Comparison of ENCODE assay signal across 1 cellular context in the genomic region with DNA sequence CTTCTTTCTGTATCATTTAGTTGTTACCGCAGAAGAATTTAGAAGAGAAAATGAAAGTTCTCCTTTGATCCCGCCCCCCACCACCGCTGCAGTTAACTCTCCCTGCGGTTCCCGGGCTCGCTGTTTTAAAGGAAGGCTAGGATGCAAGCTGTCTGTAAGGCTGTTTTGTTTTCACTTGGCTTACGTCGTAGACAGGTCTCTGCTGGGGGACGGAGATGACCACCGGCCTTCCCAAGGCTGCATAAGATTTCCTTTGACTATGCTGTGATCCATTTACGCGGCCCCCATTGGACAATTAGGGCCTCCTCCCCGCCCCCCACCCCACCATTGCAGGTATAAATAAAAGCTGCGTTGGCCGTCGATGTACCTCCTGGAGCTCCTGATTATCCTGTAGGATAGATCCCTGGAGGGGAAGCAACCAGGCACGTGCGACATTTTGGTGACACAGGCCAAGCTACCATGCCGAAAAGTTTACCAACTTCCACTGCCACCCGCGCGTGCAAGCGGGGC.
TF ChIP-seq lines count a peak whose summit lies in the region.

No MANE protein-coding gene starts in this region.

TF ChIP-seq in endothelial cell of umbilical vein, 7 proteins besides CTCF, POLR2A, EP300 and RAD21:
- TF ChIP-seq EZH2 (IDR thresholded peaks at IDR 0.05; ENCODE audit: borderline replicate concordance, low read depth, low read length, severe bottlenecking) (peak; percentile 12), MYC (IDR thresholded peaks at IDR 0.05; ENCODE audit: low read depth, low read length) (no peak)
